1 cellular context compared by ENCODE assay signal in genomic region chr11:118012083-118012669, GRCh38.
TF ChIP-seq lines count a peak whose summit lies in the region.

No MANE protein-coding gene starts in this region.

TF ChIP-seq in SK-N-SH treated with all-trans-retinoic acid at 6 μM for 48 hours, 23 proteins besides CTCF, POLR2A, EP300 and RAD21 (continued from another document):
- TF ChIP-seq CSRNP3 (CRISPR knock-in tag; IDR thresholded peaks at IDR 0.05) (no peak), ZC3H10 (CRISPR knock-in tag; IDR thresholded peaks at IDR 0.05) (no peak)
